8 cellular contexts compared by ENCODE assay signal in the genomic region with DNA sequence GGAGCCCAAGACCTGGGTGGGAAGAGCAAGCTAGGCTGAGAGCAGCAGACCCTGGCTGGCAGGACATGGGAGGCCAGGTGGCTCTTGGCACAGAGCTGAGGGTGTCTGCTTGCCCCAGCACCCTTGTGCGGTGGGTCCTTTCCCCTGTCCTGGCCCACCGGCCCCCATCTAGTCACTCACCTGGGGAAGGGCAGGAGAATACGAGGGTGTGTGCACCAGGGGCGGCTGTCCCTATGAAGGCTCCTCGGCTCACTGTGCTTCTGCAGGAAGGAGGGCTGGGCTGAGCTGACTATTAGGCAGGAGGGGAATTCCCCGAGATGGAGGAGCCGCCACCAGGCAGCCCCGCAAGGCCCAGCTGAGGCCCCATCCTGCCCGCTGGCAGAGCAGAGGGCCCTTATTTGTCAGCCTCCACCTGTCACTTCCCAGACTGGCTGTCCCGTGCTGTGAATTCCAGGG. TPM values are rescaled to one million over a fixed set of nuclear protein-coding genes. Genes with fewer than 3 reads are reported as not detected.
DNase-seq lines count a peak whose midpoint lies in the region; ATAC-seq, FAIRE-seq and TF ChIP-seq lines count a peak whose summit lies in the region.

No MANE protein-coding gene starts in this region.

- ATAC-seq in A549 (no peak), GM19397 (IDR thresholded peaks at IDR 0.05; ENCODE audit: unreplicated experiment) (peak; percentile 74), HG03521 (IDR thresholded peaks at IDR 0.05; ENCODE audit: unreplicated experiment) (peak; percentile 62), upper lobe of right lung (peak; percentile 49)

- H3K27me3 ChIP-seq in upper lobe of right lung = no peaks in the 10 kb centered on the region

- no peak overlapping the region for H3K4me3 ChIP-seq in A549
- H3K4me3 ChIP-seq in upper lobe of right lung = no peak overlapping the region

- intact Hi-C loops in upper lobe of right lung (cut with DNase I) = no loop called here

- DNase-seq in A549 (ENCODE audit: low read depth in 1 of 2, low spot score in 1 of 2) = no peak
- DNase-seq in activated T-cell treated with anti-CD3 and anti-CD28 coated beads for 1 hour (ENCODE audit: low read depth) = peak; percentile 45
- peak in 1 of 2 experiments; percentile 42 for DNase-seq in mesothelial cell of epicardium (ENCODE audit: low spot score in 2 of 2, unreplicated experiment in 2 of 2)
- DNase-seq in upper lobe of right lung = peak; percentile 65
- no peak for DNase-seq in NCI-H1930 (lab: John Stamatoyannopoulos, UW)
- DNase-seq in AG08396 (ENCODE audit: low spot score) = no peak

- no peak overlapping the region for H3K4me2 ChIP-seq in A549

- H3K36me3 Mint-ChIP-seq in mesothelial cell of epicardium = no peaks in the 10 kb centered on the region

- H3K36me3 ChIP-seq in upper lobe of right lung = no peaks in the 10 kb centered on the region

- POLR2A ChIA-PET in A549 (lab: Yijun Ruan, JAX) = no interaction called here

- no peaks in the 10 kb centered on the region for H3K9me3 Mint-ChIP-seq in mesothelial cell of epicardium

- WGBS in A549 (ENCODE audit: missing lambda C conversion rate) = 61% methylated on average over 5 of the region's 10 CpGs

- TF ChIP-seq POLR2A in A549 (IDR thresholded peaks at IDR 0.05; ENCODE audit: low read length) = no peak

- no peaks in the 10 kb centered on the region for H3K27me3 Mint-ChIP-seq in mesothelial cell of epicardium (ENCODE audit: low read depth)

- H3K27ac ChIP-seq in A549 (peak overlapping the region; percentile 91 to 98; a peak in 5 of 6 replicates), upper lobe of right lung (peak overlapping the region; percentile 11)

- H3K9me3 ChIP-seq in A549 (no peaks in the 10 kb centered on the region), upper lobe of right lung (no peaks in the 10 kb centered on the region)

- peaks cover 27% of the 10 kb centered on the region for H3K4me1 Mint-ChIP-seq in mesothelial cell of epicardium

- CTCF ChIA-PET in A549 (lab: Yijun Ruan, JAX) = interaction anchor here (0.7 to 7.7 kb wide), 5 partner anchors 8 to 36 kb away, joined by 3 to 113 read pairs (median 4); no protein-coding TSS in a partner anchor

- TF ChIP-seq CTCF in A549 (IDR thresholded peaks at IDR 0.05) (no peak), mesothelial cell of epicardium (IDR thresholded peaks at IDR 0.05; ENCODE audit: unreplicated experiment) (no peak), upper lobe of right lung (IDR thresholded peaks at IDR 0.05) (no peak)

- H3K4me1 ChIP-seq in A549 (peaks cover 51% of the 10 kb centered on the region), upper lobe of right lung (peaks cover 54% of the 10 kb centered on the region)

- H3K4me3 Mint-ChIP-seq in mesothelial cell of epicardium = no peak overlapping the region

- no peak for TF ChIP-seq RAD21 in A549 (conservative IDR thresholded peaks at IDR 0.05 in 1 of 2, IDR thresholded peaks at IDR 0.05 in 1 of 2)

- peak overlapping the region; percentile 10 for H3K27ac Mint-ChIP-seq in mesothelial cell of epicardium

- FAIRE-seq in A549 (lab: Jason Lieb, UNC) = no peak

- no peak for TF ChIP-seq EP300 in A549 (IDR thresholded peaks at IDR 0.05)

TF ChIP-seq in A549, 52 proteins besides CTCF, POLR2A, EP300 and RAD21:
- TF ChIP-seq TFCP2L1 (CRISPR knock-in tag; IDR thresholded peaks at IDR 0.05) (no peak), NR3C1 (IDR thresholded peaks at IDR 0.05) (no peak), HOXB13 (CRISPR knock-in tag; IDR thresholded peaks at IDR 0.05; ENCODE audit: low read depth) (no peak), CEBPB (IDR thresholded peaks at IDR 0.05) (no peak), PHF8 (IDR thresholded peaks at IDR 0.05; ENCODE audit: borderline replicate concordance, low read depth) (no peak), POLR2AphosphoS2 (conservative IDR thresholded peaks at IDR 0.05; ENCODE audit: low read length) (no peak), TP53 (CRISPR knock-in tag; IDR thresholded peaks at IDR 0.05) (no peak), CBX8 (IDR thresholded peaks at IDR 0.05) (no peak), ZC3H11A (IDR thresholded peaks at IDR 0.05) (no peak), ZSCAN20 (CRISPR knock-in tag; IDR thresholded peaks at IDR 0.05) (no peak), CBX2 (IDR thresholded peaks at IDR 0.05; ENCODE audit: borderline replicate concordance, low read depth) (no peak), EHF (CRISPR knock-in tag; IDR thresholded peaks at IDR 0.05) (no peak)
- TF ChIP-seq, protein P1, sequence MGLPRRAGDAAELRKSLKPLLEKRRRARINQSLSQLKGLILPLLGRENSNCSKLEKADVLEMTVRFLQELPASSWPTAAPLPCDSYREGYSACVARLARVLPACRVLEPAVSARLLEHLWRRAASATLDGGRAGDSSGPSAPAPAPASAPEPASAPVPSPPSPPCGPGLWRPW (IDR thresholded peaks at IDR 0.05) = no peak
- TF ChIP-seq, protein P2, sequence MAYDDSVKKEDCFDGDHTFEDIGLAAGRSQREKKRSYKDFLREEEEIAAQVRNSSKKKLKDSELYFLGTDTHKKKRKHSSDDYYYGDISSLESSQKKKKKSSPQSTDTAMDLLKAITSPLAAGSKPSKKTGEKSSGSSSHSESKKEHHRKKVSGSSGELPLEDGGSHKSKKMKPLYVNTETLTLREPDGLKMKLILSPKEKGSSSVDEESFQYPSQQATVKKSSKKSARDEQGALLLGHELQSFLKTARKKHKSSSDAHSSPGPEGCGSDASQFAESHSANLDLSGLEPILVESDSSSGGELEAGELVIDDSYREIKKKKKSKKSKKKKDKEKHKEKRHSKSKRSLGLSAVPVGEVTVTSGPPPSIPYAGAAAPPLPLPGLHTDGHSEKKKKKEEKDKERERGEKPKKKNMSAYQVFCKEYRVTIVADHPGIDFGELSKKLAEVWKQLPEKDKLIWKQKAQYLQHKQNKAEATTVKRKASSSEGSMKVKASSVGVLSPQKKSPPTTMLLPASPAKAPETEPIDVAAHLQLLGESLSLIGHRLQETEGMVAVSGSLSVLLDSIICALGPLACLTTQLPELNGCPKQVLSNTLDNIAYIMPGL (CRISPR knock-in tag; IDR thresholded peaks at IDR 0.05; ENCODE audit: borderline replicate concordance) = no peak
- TF ChIP-seq, protein P3, sequence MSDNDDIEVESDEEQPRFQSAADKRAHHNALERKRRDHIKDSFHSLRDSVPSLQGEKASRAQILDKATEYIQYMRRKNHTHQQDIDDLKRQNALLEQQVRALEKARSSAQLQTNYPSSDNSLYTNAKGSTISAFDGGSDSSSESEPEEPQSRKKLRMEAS (IDR thresholded peaks at IDR 0.05) = no peak
- TF ChIP-seq, protein P4, sequence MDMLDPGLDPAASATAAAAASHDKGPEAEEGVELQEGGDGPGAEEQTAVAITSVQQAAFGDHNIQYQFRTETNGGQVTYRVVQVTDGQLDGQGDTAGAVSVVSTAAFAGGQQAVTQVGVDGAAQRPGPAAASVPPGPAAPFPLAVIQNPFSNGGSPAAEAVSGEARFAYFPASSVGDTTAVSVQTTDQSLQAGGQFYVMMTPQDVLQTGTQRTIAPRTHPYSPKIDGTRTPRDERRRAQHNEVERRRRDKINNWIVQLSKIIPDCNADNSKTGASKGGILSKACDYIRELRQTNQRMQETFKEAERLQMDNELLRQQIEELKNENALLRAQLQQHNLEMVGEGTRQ (IDR thresholded peaks at IDR 0.05) = no peak

RNA-seq across cellular contexts. Expression of a gene that starts 6.1 kb away (rescaled TPM):
- polyA plus RNA-seq in A549 (2011; rRNA removed) = 43.4 and 48.4 TPM in 2 replicates
- 52.4 and 56.8 TPM in 2 replicates for polyA plus RNA-seq in A549 (2012; cell fraction: cytosol; rRNA removed)
- 55.4 and 64.7 TPM in 2 replicates for polyA plus RNA-seq in A549 (2012; cell fraction: nucleus; rRNA removed)
- polyA plus RNA-seq in A549 (2017; fragmentation: RNase III; extraction: RNeasy Plus Mini Kit Qiagen cat#74134 plus additional on column Dnase treatment) = 53.4 to 68.2 TPM (median 55.8 TPM) in 3 replicates
- polyA minus RNA-seq in A549 (2011; rRNA and poly(A)+ RNA removed) = 77.5 and 77.6 TPM in 2 replicates
- total RNA-seq in mesothelial cell of epicardium = 80.4 to 84.1 TPM (median 81.8 TPM) in 3 replicates
- 120 TPM for total RNA-seq in upper lobe of right lung

Comparison
In these comparisons a context has a peak if more than half of its experiments do, and no peak if none do; other contexts are left out.
1. ATAC-seq: peak in GM19397 (single experiment), HG03521 (single experiment) and upper lobe of right lung (single experiment); none in A549 (0 of 2).
2. DNase-seq: peak in activated T-cell treated with anti-CD3 and anti-CD28 coated beads for 1 hour (single experiment) and upper lobe of right lung (single experiment); none in A549 (0 of 2), NCI-H1930 (0 of 2) and AG08396 (single experiment).